In genomic region chr2:52336951-52337350, GRCh38 we compare ENCODE assay signal across 20 cellular contexts.
A peak's percentile ranks its signal among the peaks of the same experiment; 100 is the strongest.
DNase-seq lines count a peak whose midpoint lies in the region; ATAC-seq and TF ChIP-seq lines count a peak whose summit lies in the region.
"Had no signal": no experiment of that assay in that cellular context is flagged by ENCODE, and none has a peak within 500 bp of the region (broad histone marks: within the 10 kb centered on the region; RNA-seq: fewer than 3 reads in every experiment).

No MANE protein-coding gene starts in this region.

- WGBS in smooth muscle cell (ENCODE audit: low lambda C conversion rate): 2% methylated on average over 2 of the region's 2 CpGs
- 83 to 90% methylated on average over 2 of the region's 2 CpGs for WGBS in aorta, 2 donors
- WGBS in suprapubic skin: 46% methylated on average over 2 of the region's 2 CpGs

- no peak overlapping the region for H3K27ac Mint-ChIP-seq in activated T-helper 1 cell treated with anti-CD3 and anti-CD28 coated beads, Interleukin-12 subunit alpha, Interleukin-12 subunit beta, Interleukin-2, Interleukin-4 antibody, amounts not matched to agents 30 ng/mL and 10 ng/mL and 1 ng/mL, durations not matched to agents 14 hours and 24 hours and 36 hours
- H3K27ac Mint-ChIP-seq: CD8-positive, alpha-beta memory T cell had no signal

- H3K27me3 Mint-ChIP-seq in activated T-helper 1 cell treated with anti-CD3 and anti-CD28 coated beads, Interleukin-12 subunit alpha, Interleukin-12 subunit beta, Interleukin-2, Interleukin-4 antibody, amounts not matched to agents 30 ng/mL and 10 ng/mL and 1 ng/mL, durations not matched to agents 14 hours and 24 hours and 36 hours (ENCODE audit: insufficient read depth): no peaks in the 10 kb centered on the region
- H3K27me3 Mint-ChIP-seq: CD8-positive, alpha-beta memory T cell had no signal

- H2AFZ ChIP-seq in smooth muscle cell (ENCODE audit: low read depth): peak overlapping the region; percentile 65

- no peaks in the 10 kb centered on the region for H3K36me3 ChIP-seq in HUES6 (ENCODE audit: control insufficient read depth, insufficient read depth, low read length)
- no peaks in the 10 kb centered on the region for H3K36me3 ChIP-seq in iPS-20b (ENCODE audit: insufficient read depth, low read depth, low read length)
- no peaks in the 10 kb centered on the region for H3K36me3 ChIP-seq in smooth muscle cell (ENCODE audit: low read depth)
- H3K36me3 ChIP-seq in aorta (ENCODE audit: control insufficient read depth in 1 of 2, insufficient read depth in 2 of 2, low read length in 1 of 2): no peaks in the 10 kb centered on the region
- H3K36me3 ChIP-seq in suprapubic skin: no peaks in the 10 kb centered on the region

- H3K36me3 Mint-ChIP-seq in activated T-helper 1 cell treated with anti-CD3 and anti-CD28 coated beads, Interleukin-12 subunit alpha, Interleukin-12 subunit beta, Interleukin-2, Interleukin-4 antibody, amounts not matched to agents 30 ng/mL and 10 ng/mL and 1 ng/mL, durations not matched to agents 14 hours and 24 hours and 36 hours (ENCODE audit: low read depth): no peaks in the 10 kb centered on the region
- H3K36me3 Mint-ChIP-seq: CD8-positive, alpha-beta memory T cell had no signal

- TF ChIP-seq CTCF in smooth muscle cell (IDR thresholded peaks at IDR 0.05; ENCODE audit: borderline replicate concordance, insufficient read depth, poor library complexity, severe bottlenecking) (no peak), suprapubic skin (IDR thresholded peaks at IDR 0.05) (no peak)

- no peak overlapping the region for H3K4me3 Mint-ChIP-seq in activated T-helper 1 cell treated with anti-CD3 and anti-CD28 coated beads, Interleukin-12 subunit alpha, Interleukin-12 subunit beta, Interleukin-2, Interleukin-4 antibody, amounts not matched to agents 30 ng/mL and 10 ng/mL and 1 ng/mL, durations not matched to agents 14 hours and 24 hours and 36 hours
- H3K4me3 Mint-ChIP-seq: CD8-positive, alpha-beta memory T cell had no signal

- no peak for TF ChIP-seq EP300 in suprapubic skin (IDR thresholded peaks at IDR 0.05)

- H3K4me1 ChIP-seq in HUES6 (ENCODE audit: control insufficient read depth, insufficient read depth, low read length) (peaks cover 64% of the 10 kb centered on the region), iPS-20b (ENCODE audit: insufficient read depth, low read length) (peaks cover 36% of the 10 kb centered on the region), smooth muscle cell (ENCODE audit: low read depth) (peaks cover 14% of the 10 kb centered on the region), aorta (ENCODE audit: control insufficient read depth in 1 of 2, insufficient read depth in 2 of 2, low read length in 2 of 2) (no peaks in the 10 kb centered on the region), suprapubic skin (no peaks in the 10 kb centered on the region)

- no peaks in the 10 kb centered on the region for H3K9me3 Mint-ChIP-seq in activated T-helper 1 cell treated with anti-CD3 and anti-CD28 coated beads, Interleukin-12 subunit alpha, Interleukin-12 subunit beta, Interleukin-2, Interleukin-4 antibody, amounts not matched to agents 30 ng/mL and 10 ng/mL and 1 ng/mL, durations not matched to agents 14 hours and 24 hours and 36 hours

- no peak overlapping the region; the same call in 1 of the 2 replicates for H3K4me3 ChIP-seq in HUES6 (ENCODE audit: low read depth, low read length)
- no peak overlapping the region for H3K4me3 ChIP-seq in iPS-20b (ENCODE audit: low read length)
- no peak overlapping the region for H3K4me3 ChIP-seq in smooth muscle cell
- no peak overlapping the region for H3K4me3 ChIP-seq in aorta (ENCODE audit: low read length in 2 of 2)
- no peak overlapping the region for H3K4me3 ChIP-seq in suprapubic skin

- no peaks in the 10 kb centered on the region for H4K20me1 ChIP-seq in smooth muscle cell (ENCODE audit: low read depth)

- DNase-seq in amniotic epithelial cell (ENCODE audit: low read depth) (peak; percentile 66), smooth muscle cell (lab: John Stamatoyannopoulos, UW; ENCODE audit: unreplicated experiment) (no peak), aorta (no peak), NCI-H524 treated with DMSO at 0.1 percent for 48 hours (lab: John Stamatoyannopoulos, UW) (no peak), suprapubic skin (ENCODE audit: low spot score in 2 of 2) (no peak)
- no peak for DNase-seq in activated T-helper 1 cell treated with anti-CD3 and anti-CD28 coated beads, Interleukin-12 subunit alpha, Interleukin-12 subunit beta, Interleukin-2, Interleukin-4 antibody, amounts not matched to agents 30 ng/mL and 10 ng/mL and 1 ng/mL, durations not matched to agents 14 hours and 24 hours and 36 hours (ENCODE audit: low spot score)
- DNase-seq: ACHN; C1 segment of cervical spinal cord; CD8-positive, alpha-beta memory T cell; DMS53; EL; KBM-7; NCI-H1417 treated with DMSO at 0.1 percent for 48 hours; NCI-H187 treated with DMSO at 0.1 percent for 48 hours; NCI-H226; NCI-H524; SIG-M5 had no signal

- no peak for ATAC-seq in aorta (ENCODE audit: low FRiP score)

- H3K9ac ChIP-seq in HUES6 (ENCODE audit: low read length) (peak overlapping the region; percentile 47), iPS-20b (ENCODE audit: low read depth, low read length) (no peak overlapping the region), smooth muscle cell (ENCODE audit: low read depth) (no peak overlapping the region)

- H3K27me3 ChIP-seq in HUES6 (ENCODE audit: control insufficient read depth, insufficient read depth, low read length): no peaks in the 10 kb centered on the region
- H3K27me3 ChIP-seq in iPS-20b (ENCODE audit: insufficient read depth, low read length): no peaks in the 10 kb centered on the region
- H3K27me3 ChIP-seq in smooth muscle cell (ENCODE audit: low read depth): no peaks in the 10 kb centered on the region
- no peaks in the 10 kb centered on the region for H3K27me3 ChIP-seq in aorta (ENCODE audit: control insufficient read depth in 1 of 2, insufficient read depth in 2 of 2, low read length in 1 of 2)
- H3K27me3 ChIP-seq in suprapubic skin: no peaks in the 10 kb centered on the region

- H3K27ac ChIP-seq in HUES6 (ENCODE audit: low read depth, low read length): peak overlapping the region; percentile 94; the same call in 1 of the 2 replicates
- H3K27ac ChIP-seq in iPS-20b (ENCODE audit: low read length): peak overlapping the region; percentile 22
- no peak overlapping the region for H3K27ac ChIP-seq in smooth muscle cell (ENCODE audit: low read depth)
- H3K27ac ChIP-seq in aorta (ENCODE audit: low read depth in 1 of 2, low read length in 2 of 2): no peak overlapping the region
- no peak overlapping the region for H3K27ac ChIP-seq in suprapubic skin
- H3K27ac ChIP-seq: HL-60 had no signal

- H3K4me2 ChIP-seq in smooth muscle cell: peak overlapping the region; percentile 5

- TF ChIP-seq POLR2A in suprapubic skin (IDR thresholded peaks at IDR 0.05): no peak

- H3F3A ChIP-seq in smooth muscle cell (ENCODE audit: low read depth): no peaks in the 10 kb centered on the region

- no peaks in the 10 kb centered on the region for H3K9me3 ChIP-seq in HUES6 (ENCODE audit: control insufficient read depth, insufficient read depth, low read depth, low read length)
- H3K9me3 ChIP-seq in iPS-20b (ENCODE audit: insufficient read depth, low read depth, low read length): no peaks in the 10 kb centered on the region
- H3K9me3 ChIP-seq in smooth muscle cell (replicated peaks; ENCODE audit: low read depth): no peaks in the 10 kb centered on the region
- H3K9me3 ChIP-seq in aorta (ENCODE audit: control insufficient read depth, low read length): no peaks in the 10 kb centered on the region
- no peaks in the 10 kb centered on the region for H3K9me3 ChIP-seq in suprapubic skin

- no peaks in the 10 kb centered on the region for H3K79me2 ChIP-seq in smooth muscle cell (ENCODE audit: low read depth)

- intact Hi-C loops in aorta (cut with DNase I): no loop called here
- intact Hi-C loops in activated T-helper 1 cell treated with anti-CD3 and anti-CD28 coated beads, Interleukin-12 subunit alpha, Interleukin-12 subunit beta, Interleukin-2, Interleukin-4 antibody, amounts not matched to agents 30 ng/mL and 10 ng/mL and 1 ng/mL, durations not matched to agents 14 hours and 24 hours and 36 hours (cut with micrococcal nuclease): no loop called here

- no peaks in the 10 kb centered on the region for H3K4me1 Mint-ChIP-seq in activated T-helper 1 cell treated with anti-CD3 and anti-CD28 coated beads, Interleukin-12 subunit alpha, Interleukin-12 subunit beta, Interleukin-2, Interleukin-4 antibody, amounts not matched to agents 30 ng/mL and 10 ng/mL and 1 ng/mL, durations not matched to agents 14 hours and 24 hours and 36 hours (ENCODE audit: low read depth)
- H3K4me1 Mint-ChIP-seq: CD8-positive, alpha-beta memory T cell had no signal

Comparison
In these comparisons a context has a peak if more than half of its experiments do, and no peak if none do; other contexts are left out.
1. H3K27ac ChIP-seq: peak in HUES6 (single experiment) and iPS-20b (single experiment); none in smooth muscle cell (single experiment), aorta (0 of 2) and suprapubic skin (single experiment).